ENCODE assay signal across 10 cellular contexts in the genomic region with DNA sequence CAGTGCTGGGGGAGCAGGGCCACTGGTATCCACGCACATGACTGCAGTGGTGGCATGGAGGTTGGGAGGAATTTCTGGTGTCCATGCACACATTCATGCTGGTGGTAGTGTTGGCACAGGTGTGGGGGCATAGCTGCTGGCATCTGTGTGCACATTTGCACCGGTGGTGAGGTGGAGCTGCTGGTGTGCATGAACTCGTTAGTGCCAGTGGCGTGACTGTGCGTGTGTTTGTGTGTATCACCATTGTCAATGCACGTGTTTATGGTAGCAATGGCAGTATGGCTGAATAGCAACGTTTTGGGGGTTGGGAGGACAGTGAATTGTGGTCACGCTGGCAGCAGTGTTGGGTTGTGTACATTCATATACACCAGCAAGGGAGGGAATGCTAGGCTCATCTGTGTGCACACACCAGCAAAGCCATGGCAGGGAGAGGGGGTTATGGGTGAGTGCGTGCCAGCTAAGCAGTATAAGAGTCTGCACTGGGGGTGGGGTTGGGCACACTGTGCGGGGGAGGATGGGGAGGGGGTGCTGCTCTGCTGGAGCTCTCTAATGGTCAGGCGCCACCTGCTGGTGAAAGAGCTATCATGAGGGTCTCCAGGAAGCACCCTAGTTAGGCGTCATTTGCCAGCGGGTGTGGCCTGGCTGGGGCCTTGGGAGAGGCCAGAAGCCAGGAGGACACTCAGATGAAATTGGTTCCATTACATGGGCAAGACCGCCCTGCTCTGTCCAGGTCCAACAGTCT.
DNase-seq lines count a peak whose midpoint lies in the region; ATAC-seq and TF ChIP-seq lines count a peak whose summit lies in the region.
"Had no signal": no experiment of that assay in that cellular context is flagged by ENCODE, and none has a peak within 500 bp of the region (broad histone marks: within the 10 kb centered on the region; RNA-seq: fewer than 3 reads in every experiment).

No MANE protein-coding gene starts in this region.

- no peak for TF ChIP-seq CTCF in activated CD8-positive, alpha-beta T cell treated with anti-CD3 and anti-CD28 coated beads for 36 hours (IDR thresholded peaks at IDR 0.05)
- TF ChIP-seq CTCF in epithelial cell of proximal tubule (conservative IDR thresholded peaks at IDR 0.05; ENCODE audit: low read depth, low read length) (peak; percentile 34), retinal pigment epithelial cell (conservative IDR thresholded peaks at IDR 0.05; ENCODE audit: low read depth, low read length) (peak; percentile 26), foreskin fibroblast (IDR thresholded peaks at IDR 0.05; ENCODE audit: low read depth, low read length) (no peak)

- H3K36me3 Mint-ChIP-seq in activated CD8-positive, alpha-beta T cell treated with anti-CD3 and anti-CD28 coated beads for 36 hours (ENCODE audit: low read depth): no peaks in the 10 kb centered on the region
- H3K36me3 Mint-ChIP-seq in activated CD8-positive, alpha-beta T cell treated with anti-CD3 and anti-CD28 coated beads, Interleukin-2, amount 10 ng/mL, durations not matched to agents 7 days and 5 days (ENCODE audit: low read depth): no peaks in the 10 kb centered on the region

- no peaks in the 10 kb centered on the region for H3K4me1 Mint-ChIP-seq in activated CD8-positive, alpha-beta T cell treated with anti-CD3 and anti-CD28 coated beads for 36 hours (ENCODE audit: low read depth)
- no peaks in the 10 kb centered on the region for H3K4me1 Mint-ChIP-seq in activated CD8-positive, alpha-beta T cell treated with anti-CD3 and anti-CD28 coated beads, Interleukin-2, amount 10 ng/mL, durations not matched to agents 7 days and 5 days (ENCODE audit: low read depth)
- H3K4me1 Mint-ChIP-seq: activated B cell treated with CpG ODN at 0.5 μM for 24 hours had no signal

- no peak for ATAC-seq in activated CD8-positive, alpha-beta T cell treated with anti-CD3 and anti-CD28 coated beads for 36 hours
- ATAC-seq in activated CD8-positive, alpha-beta T cell treated with anti-CD3 and anti-CD28 coated beads, Interleukin-2, amount 10 ng/mL, durations not matched to agents 7 days and 5 days: no peak
- ATAC-seq in HG02610 (IDR thresholded peaks at IDR 0.05; ENCODE audit: unreplicated experiment): no peak

- peaks cover 6% of the 10 kb centered on the region for H3K9me3 Mint-ChIP-seq in activated CD8-positive, alpha-beta T cell treated with anti-CD3 and anti-CD28 coated beads for 36 hours
- no peaks in the 10 kb centered on the region for H3K9me3 Mint-ChIP-seq in activated CD8-positive, alpha-beta T cell treated with anti-CD3 and anti-CD28 coated beads, Interleukin-2, amount 10 ng/mL, durations not matched to agents 7 days and 5 days (ENCODE audit: insufficient read depth)

- intact Hi-C loops in activated CD8-positive, alpha-beta T cell treated with anti-CD3 and anti-CD28 coated beads for 36 hours (cut with micrococcal nuclease): no loop called here

- peak; percentile 42 for DNase-seq in activated CD8-positive, alpha-beta T cell treated with anti-CD3 and anti-CD28 coated beads for 36 hours
- DNase-seq in activated CD8-positive, alpha-beta T cell treated with anti-CD3 and anti-CD28 coated beads, Interleukin-2, amount 10 ng/mL, durations not matched to agents 7 days and 5 days: no peak
- DNase-seq in M059J (ENCODE audit: low read depth) (peak; percentile 7), epithelial cell of proximal tubule (ENCODE audit: low read depth) (no peak), retinal pigment epithelial cell (ENCODE audit: low read depth) (no peak), cerebellum (ENCODE audit: low spot score) (no peak), foreskin fibroblast (no peak)
- DNase-seq: activated B cell treated with CpG ODN at 0.5 μM for 24 hours, KG1 had no signal

- CTCF ChIA-PET in activated CD8-positive, alpha-beta T cell treated with anti-CD3 and anti-CD28 coated beads for 36 hours (lab: Charles Lee): interaction anchor here (1.0 kb wide), 1 partner anchor 11 kb away, joined by 4 read pairs; no protein-coding TSS in a partner anchor
- CTCF ChIA-PET in activated CD8-positive, alpha-beta T cell treated with anti-CD3 and anti-CD28 coated beads, Interleukin-2, amount 10 ng/mL, durations not matched to agents 7 days and 5 days (lab: Charles Lee): no interaction called here

- H3K27me3 Mint-ChIP-seq in activated CD8-positive, alpha-beta T cell treated with anti-CD3 and anti-CD28 coated beads for 36 hours: no peaks in the 10 kb centered on the region
- no peaks in the 10 kb centered on the region for H3K27me3 Mint-ChIP-seq in activated CD8-positive, alpha-beta T cell treated with anti-CD3 and anti-CD28 coated beads, Interleukin-2, amount 10 ng/mL, durations not matched to agents 7 days and 5 days (ENCODE audit: low read depth)
- H3K27me3 Mint-ChIP-seq: activated B cell treated with CpG ODN at 0.5 μM for 24 hours had no signal

- POLR2A ChIA-PET in activated CD8-positive, alpha-beta T cell treated with anti-CD3 and anti-CD28 coated beads for 36 hours (lab: Charles Lee): no interaction called here
- POLR2A ChIA-PET in activated CD8-positive, alpha-beta T cell treated with anti-CD3 and anti-CD28 coated beads, Interleukin-2, amount 10 ng/mL, durations not matched to agents 7 days and 5 days (lab: Charles Lee): interaction anchor here (0.6 kb wide), 1 partner anchor 236 kb away, joined by 3 read pairs; no protein-coding TSS in a partner anchor

- H3K4me3 ChIP-seq in epithelial cell of proximal tubule (ENCODE audit: low read depth, low read length) (no peak overlapping the region), retinal pigment epithelial cell (ENCODE audit: low read length) (no peak overlapping the region), foreskin fibroblast (ENCODE audit: low read depth in 1 of 2, low read length in 2 of 2) (no peak overlapping the region)

- H3K4me3 Mint-ChIP-seq in activated CD8-positive, alpha-beta T cell treated with anti-CD3 and anti-CD28 coated beads for 36 hours: no peak overlapping the region
- H3K4me3 Mint-ChIP-seq in activated CD8-positive, alpha-beta T cell treated with anti-CD3 and anti-CD28 coated beads, Interleukin-2, amount 10 ng/mL, durations not matched to agents 7 days and 5 days: no peak overlapping the region
- H3K4me3 Mint-ChIP-seq: activated B cell treated with CpG ODN at 0.5 μM for 24 hours had no signal

- H3K27ac Mint-ChIP-seq in activated CD8-positive, alpha-beta T cell treated with anti-CD3 and anti-CD28 coated beads for 36 hours: no peak overlapping the region
- H3K27ac Mint-ChIP-seq in activated CD8-positive, alpha-beta T cell treated with anti-CD3 and anti-CD28 coated beads, Interleukin-2, amount 10 ng/mL, durations not matched to agents 7 days and 5 days: no peak overlapping the region
- H3K27ac Mint-ChIP-seq: activated B cell treated with CpG ODN at 0.5 μM for 24 hours had no signal

Comparison
In these comparisons a context has a peak if more than half of its experiments do, and no peak if none do; other contexts are left out.
1. DNase-seq: peak in activated CD8-positive, alpha-beta T cell treated with anti-CD3 and anti-CD28 coated beads for 36 hours (single experiment) and M059J (single experiment); none in activated CD8-positive, alpha-beta T cell treated with anti-CD3 and anti-CD28 coated beads, Interleukin-2, amount 10 ng/mL, durations not matched to agents 7 days and 5 days (single experiment), epithelial cell of proximal tubule (single experiment), retinal pigment epithelial cell (single experiment), cerebellum (single experiment) and foreskin fibroblast (0 of 2).
2. CTCF ChIP-seq: peak in epithelial cell of proximal tubule (single experiment) and retinal pigment epithelial cell (single experiment); none in activated CD8-positive, alpha-beta T cell treated with anti-CD3 and anti-CD28 coated beads for 36 hours (single experiment) and foreskin fibroblast (single experiment).